1 cellular context compared by ENCODE assay signal in genomic region chr18:8979258-8979988, GRCh38.
TF ChIP-seq lines count a peak whose summit lies in the region.

No MANE protein-coding gene starts in this region.

TF ChIP-seq in WTC11, 78 proteins besides CTCF, POLR2A, EP300 and RAD21 (continued from another document):
- TF ChIP-seq ARID4B (CRISPR knock-in tag; IDR thresholded peaks at IDR 0.05; ENCODE audit: borderline replicate concordance), result no peak
- TF ChIP-seq ATF2 (CRISPR knock-in tag; IDR thresholded peaks at IDR 0.05; ENCODE audit: borderline replicate concordance, low read depth), result no peak
- no peak for TF ChIP-seq ZNF671 (CRISPR knock-in tag; IDR thresholded peaks at IDR 0.05)
- TF ChIP-seq RELA (CRISPR knock-in tag; IDR thresholded peaks at IDR 0.05; ENCODE audit: borderline replicate concordance), result no peak
- no peak for TF ChIP-seq NR2C2 (CRISPR knock-in tag; IDR thresholded peaks at IDR 0.05)
- TF ChIP-seq CBFB (CRISPR knock-in tag; IDR thresholded peaks at IDR 0.05; ENCODE audit: low read depth), result no peak
